10 cellular contexts compared by ENCODE assay signal in the genomic region with DNA sequence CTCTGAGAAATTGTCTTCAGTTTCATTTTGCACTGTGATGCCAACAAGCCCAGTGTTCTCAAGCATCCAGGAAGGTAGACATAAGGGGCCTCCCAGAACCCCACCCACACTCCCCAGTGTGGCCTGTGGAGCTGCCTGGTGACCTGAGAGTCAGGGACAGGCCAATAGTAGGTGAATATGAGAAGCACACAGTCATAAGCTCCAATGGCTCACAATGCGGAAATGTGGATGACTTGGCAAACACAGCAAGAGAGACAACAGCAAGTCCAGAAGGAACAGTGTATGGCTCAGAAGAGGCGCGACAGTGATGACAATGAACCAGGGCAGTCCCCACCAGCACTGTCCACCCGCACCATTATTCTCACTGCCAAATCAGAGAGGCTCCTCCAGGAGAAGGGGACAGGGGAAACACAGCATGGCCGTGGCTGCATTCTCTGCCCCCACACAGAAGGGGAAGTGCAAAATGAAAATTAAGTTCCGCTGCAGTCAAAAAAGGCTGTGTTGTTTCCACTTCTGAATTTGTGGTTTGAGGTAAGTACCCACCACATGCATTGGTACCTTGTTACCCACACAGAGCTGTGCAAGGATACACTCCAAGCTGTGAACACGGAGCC.
DNase-seq lines count a peak whose midpoint lies in the region; ATAC-seq and TF ChIP-seq lines count a peak whose summit lies in the region.
"Had no signal": no experiment of that assay in that cellular context is flagged by ENCODE, and none has a peak within 500 bp of the region (broad histone marks: within the 10 kb centered on the region; RNA-seq: fewer than 3 reads in every experiment).

No MANE protein-coding gene starts in this region.

- peaks cover 15% of the 10 kb centered on the region for H3K4me1 Mint-ChIP-seq in memory B cell

- H3K36me3 Mint-ChIP-seq in memory B cell = no peaks in the 10 kb centered on the region

- no peaks in the 10 kb centered on the region for H4K20me1 ChIP-seq in PC-3 (ENCODE audit: low read length)

- H3F3A ChIP-seq in PC-3 (ENCODE audit: low read length, unreplicated experiment) = no peaks in the 10 kb centered on the region

- peak; percentile 13 to 31 for DNase-seq in memory B cell (ENCODE audit: low spot score in 2 of 2)
- DNase-seq in cerebellum (ENCODE audit: low spot score) = no peak
- no peak for DNase-seq in SIG-M5 (lab: John Stamatoyannopoulos, UW)
- no peak for DNase-seq in PC-3
- DNase-seq: activated CD4-positive, alpha-beta T cell treated with anti-CD3 and anti-CD28 coated beads for 1 hour; amygdala; NCI-H510A had no signal

- no peak for TF ChIP-seq CTCF in PC-3 (conservative IDR thresholded peaks at IDR 0.05; ENCODE audit: low read depth, low read length)

- no peaks in the 10 kb centered on the region for H3K9me3 ChIP-seq in PC-3 (ENCODE audit: low read length)

- peak overlapping the region; percentile 83 for H3K4me3 Mint-ChIP-seq in memory B cell

- no peak overlapping the region for H3K4me2 ChIP-seq in PC-3 (ENCODE audit: low read length)

- no peaks in the 10 kb centered on the region for H3K27me3 ChIP-seq in PC-3 (ENCODE audit: low read length)

- H3K4me3 ChIP-seq in PC-3 (ENCODE audit: low read length) = no peak overlapping the region

- BruUV-seq in PC-3 (replicated peaks; lab: Mats Ljungman, UMichigan) = no TSS peak

- H3K4me1 ChIP-seq in PC-3 (ENCODE audit: insufficient read depth, low read length) = no peaks in the 10 kb centered on the region

- H3K36me3 ChIP-seq in PC-3 (ENCODE audit: low read depth, low read length) = no peaks in the 10 kb centered on the region

- H3K9me2 ChIP-seq in PC-3 (replicated peaks; ENCODE audit: low read length) = no peaks in the 10 kb centered on the region

- H3K9me3 Mint-ChIP-seq in memory B cell = no peaks in the 10 kb centered on the region

- no peak overlapping the region for H3K27ac ChIP-seq in PC-3 (ENCODE audit: low read length)

- ATAC-seq in GM18867 (IDR thresholded peaks at IDR 0.05; ENCODE audit: unreplicated experiment) (peak; percentile 91), GM21576 (IDR thresholded peaks at IDR 0.05; ENCODE audit: unreplicated experiment) (peak; percentile 88), HG03432 (IDR thresholded peaks at IDR 0.05; ENCODE audit: unreplicated experiment) (peak; percentile 87), memory B cell (ENCODE audit: low read depth) (peak; percentile 92), PC-3 (no peak)

- H3K9ac ChIP-seq in PC-3 (ENCODE audit: low read length) = no peak overlapping the region

- CTCF ChIA-PET in PC-3 (lab: Charles Lee) = no interaction called here

- no peak overlapping the region for H2AFZ ChIP-seq in PC-3 (ENCODE audit: low read length)

- POLR2A ChIA-PET in PC-3 (lab: Charles Lee; ENCODE audit: unreplicated experiment) = no interaction called here

- intact Hi-C loops in PC-3 (cut with micrococcal nuclease) = no loop called here

- peak overlapping the region; percentile 74 for H3K27ac Mint-ChIP-seq in memory B cell

- H3K79me2 ChIP-seq in PC-3 (ENCODE audit: low read length) = no peaks in the 10 kb centered on the region

- H3K27me3 Mint-ChIP-seq in memory B cell = peaks cover 5% of the 10 kb centered on the region

Comparison
In these comparisons a context has a peak if more than half of its experiments do, and no peak if none do; other contexts are left out.
1. DNase-seq: peak in memory B cell (2 of 2); none in cerebellum (single experiment), SIG-M5 (single experiment) and PC-3 (single experiment).